Comparison of ENCODE assay signal across 1 cellular context in genomic region chr3:107794664-107795443, GRCh38.
TF ChIP-seq lines count a peak whose summit lies in the region.

No MANE protein-coding gene starts in this region.

TF ChIP-seq in WTC11, 78 proteins besides CTCF, POLR2A, EP300 and RAD21 (continued from another document):
- TF ChIP-seq E2F4 (CRISPR knock-in tag; IDR thresholded peaks at IDR 0.05; ENCODE audit: borderline replicate concordance, low read depth) = no peak
- no peak for TF ChIP-seq IRF1 (CRISPR knock-in tag; IDR thresholded peaks at IDR 0.05)
